ENCODE assay signal across 21 cellular contexts in the genomic region with DNA sequence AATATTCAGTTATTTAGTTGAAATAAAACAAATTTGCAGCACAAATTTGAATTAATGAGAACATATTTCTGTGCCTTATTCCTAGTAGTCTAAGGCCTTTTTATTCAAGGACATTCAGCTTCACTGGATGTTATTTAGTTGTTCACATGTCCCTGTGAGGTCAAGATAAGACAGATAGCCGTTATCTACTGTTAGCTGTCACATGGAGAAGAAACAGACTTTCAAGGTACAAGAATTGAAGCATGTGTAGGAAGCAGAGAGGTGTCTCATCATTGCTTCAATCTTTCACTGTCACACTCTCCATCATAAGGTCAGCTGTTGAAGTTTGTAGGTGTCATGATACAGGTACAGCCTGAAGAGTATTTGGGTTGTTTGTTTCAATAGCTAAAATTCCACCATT.
"Had no signal": no experiment of that assay in that cellular context is flagged by ENCODE, and none has a peak within 500 bp of the region (broad histone marks: within the 10 kb centered on the region; RNA-seq: fewer than 3 reads in every experiment).

No MANE protein-coding gene starts in this region.

- H3K4me1 Mint-ChIP-seq: naive thymus-derived CD4-positive, alpha-beta T cell; stimulated activated naive B cell treated with anti-CD40 and anti-IgM and Interleukin-4, amounts not matched to agents 10 μg/mL and 1 μg/mL and 100 μg/mL, for 72 hours had no signal

- ATAC-seq: left lung; naive thymus-derived CD4-positive, alpha-beta T cell; right lobe of liver; stimulated activated naive B cell treated with anti-CD40 and anti-IgM and Interleukin-4, amounts not matched to agents 10 μg/mL and 1 μg/mL and 100 μg/mL, for 72 hours; upper lobe of right lung had no signal

- H3K4me3 Mint-ChIP-seq: dendritic cell treated with granulocyte-macrophage colony-stimulating factor and Interleukin-4, amounts not matched to agents 40 ng/mL and 50 ng/mL, for 4 days; naive thymus-derived CD4-positive, alpha-beta T cell; nephron; neural progenitor cell; stimulated activated naive B cell treated with anti-CD40 and anti-IgM and Interleukin-4, amounts not matched to agents 10 μg/mL and 1 μg/mL and 100 μg/mL, for 72 hours; stimulated activated naive CD8-positive, alpha-beta T cell treated with anti-CD3 and anti-CD28 coated beads, Interleukin-15, Interleukin-2, amounts not matched to agents 100 ng/mL and 50 ng/mL, for 24 hours had no signal

- H3K27me3 Mint-ChIP-seq: dendritic cell treated with granulocyte-macrophage colony-stimulating factor and Interleukin-4, amounts not matched to agents 40 ng/mL and 50 ng/mL, for 4 days; stimulated activated naive B cell treated with anti-CD40 and anti-IgM and Interleukin-4, amounts not matched to agents 10 μg/mL and 1 μg/mL and 100 μg/mL, for 72 hours had no signal

- DNase-seq: colonic mucosa; effector CD8-positive, alpha-beta T cell; head of caudate nucleus; kidney; left lung; mesenchymal stem cell; midbrain; naive thymus-derived CD4-positive, alpha-beta T cell; right lobe of liver; small intestine; stimulated activated CD4-positive, alpha-beta T cell treated with anti-CD3 and anti-CD28 coated beads, Interleukin-15, amount 100 ng/mL, for 24 hours; stimulated activated CD4-positive, alpha-beta T cell treated with anti-CD3 and anti-CD28 coated beads, Interleukin-2, amount 100 ng/mL, for 48 hours; stimulated activated naive B cell treated with anti-CD40 and anti-IgM and Interleukin-4, amounts not matched to agents 10 μg/mL and 1 μg/mL and 100 μg/mL, for 72 hours; transverse colon; upper lobe of right lung; uterus had no signal

- H3K9me3 Mint-ChIP-seq: dendritic cell treated with granulocyte-macrophage colony-stimulating factor and Interleukin-4, amounts not matched to agents 40 ng/mL and 50 ng/mL, for 4 days; neural progenitor cell; stimulated activated naive CD8-positive, alpha-beta T cell treated with anti-CD3 and anti-CD28 coated beads, Interleukin-15, Interleukin-2, amounts not matched to agents 100 ng/mL and 50 ng/mL, for 24 hours had no signal

- H3K36me3 Mint-ChIP-seq: naive thymus-derived CD4-positive, alpha-beta T cell; neural progenitor cell; stimulated activated naive B cell treated with anti-CD40 and anti-IgM and Interleukin-4, amounts not matched to agents 10 μg/mL and 1 μg/mL and 100 μg/mL, for 72 hours had no signal

- H3K27ac Mint-ChIP-seq: dendritic cell treated with granulocyte-macrophage colony-stimulating factor and Interleukin-4, amounts not matched to agents 40 ng/mL and 50 ng/mL, for 4 days; naive thymus-derived CD4-positive, alpha-beta T cell; nephron; neural progenitor cell; progenitor cell of endocrine pancreas; stimulated activated naive B cell treated with anti-CD40 and anti-IgM and Interleukin-4, amounts not matched to agents 10 μg/mL and 1 μg/mL and 100 μg/mL, for 72 hours; stimulated activated naive CD8-positive, alpha-beta T cell treated with anti-CD3 and anti-CD28 coated beads, Interleukin-15, Interleukin-2, amounts not matched to agents 100 ng/mL and 50 ng/mL, for 24 hours had no signal
